1 cellular context compared by ENCODE assay signal in genomic region chr6:32153835-32154513, GRCh38.
TF ChIP-seq lines count a peak whose summit lies in the region.

Gene PPT2, plus strand, starts transcription at chr6:32154141. Its CDS starts 454 bp downstream, at chr6:32154595.

TF ChIP-seq in SK-N-SH, 30 proteins besides CTCF, POLR2A, EP300 and RAD21 (continued from another document):
- peak; percentile 52; the same call in 1 of the 2 replicates for TF ChIP-seq PBX3 (IDR thresholded peaks at IDR 0.05)
- TF ChIP-seq YY1 (IDR thresholded peaks at IDR 0.05; ENCODE audit: low read depth) = 0 out of 2 replicates have a peak, but pooled peaks have one; percentile 55
- peak; percentile 64; the same call in 1 of the 2 replicates for TF ChIP-seq POLR2AphosphoS5 (IDR thresholded peaks at IDR 0.05; ENCODE audit: low read depth, low read length)
- peak; percentile 40; the same call in 1 of the 2 replicates for TF ChIP-seq TCF12 (IDR thresholded peaks at IDR 0.05)
- 0 out of 2 replicates have a peak, but pooled peaks have one; percentile 26 for TF ChIP-seq ELF1 (IDR thresholded peaks at IDR 0.05)
- peak; percentile 91 for TF ChIP-seq SIN3A (IDR thresholded peaks at IDR 0.05; ENCODE audit: borderline replicate concordance, low read depth, low read length)
- TF ChIP-seq FOSL2 (IDR thresholded peaks at IDR 0.05; ENCODE audit: borderline replicate concordance, low read depth) = no peak
- peak; percentile 69 for TF ChIP-seq MAX (IDR thresholded peaks at IDR 0.05; ENCODE audit: low read depth)
- TF ChIP-seq RCOR1 (IDR thresholded peaks at IDR 0.05; ENCODE audit: low read length) = no peak
- TF ChIP-seq TAF1 (IDR thresholded peaks at IDR 0.05; ENCODE audit: borderline replicate concordance, low read depth, low read length) = peak; percentile 44
- TF ChIP-seq MXI1 (IDR thresholded peaks at IDR 0.05; ENCODE audit: low read depth, low read length) = peak; percentile 64; the same call in 1 of the 2 replicates
- TF ChIP-seq FOXJ3 (CRISPR knock-in tag; IDR thresholded peaks at IDR 0.05) = 0 out of 2 replicates have a peak, but pooled peaks have one; percentile 60
- TF ChIP-seq CHD2 (IDR thresholded peaks at IDR 0.05; ENCODE audit: low read length, partially characterized antibody) = peak; percentile 98
